ENCODE assay signal across 8 cellular contexts in the genomic region with DNA sequence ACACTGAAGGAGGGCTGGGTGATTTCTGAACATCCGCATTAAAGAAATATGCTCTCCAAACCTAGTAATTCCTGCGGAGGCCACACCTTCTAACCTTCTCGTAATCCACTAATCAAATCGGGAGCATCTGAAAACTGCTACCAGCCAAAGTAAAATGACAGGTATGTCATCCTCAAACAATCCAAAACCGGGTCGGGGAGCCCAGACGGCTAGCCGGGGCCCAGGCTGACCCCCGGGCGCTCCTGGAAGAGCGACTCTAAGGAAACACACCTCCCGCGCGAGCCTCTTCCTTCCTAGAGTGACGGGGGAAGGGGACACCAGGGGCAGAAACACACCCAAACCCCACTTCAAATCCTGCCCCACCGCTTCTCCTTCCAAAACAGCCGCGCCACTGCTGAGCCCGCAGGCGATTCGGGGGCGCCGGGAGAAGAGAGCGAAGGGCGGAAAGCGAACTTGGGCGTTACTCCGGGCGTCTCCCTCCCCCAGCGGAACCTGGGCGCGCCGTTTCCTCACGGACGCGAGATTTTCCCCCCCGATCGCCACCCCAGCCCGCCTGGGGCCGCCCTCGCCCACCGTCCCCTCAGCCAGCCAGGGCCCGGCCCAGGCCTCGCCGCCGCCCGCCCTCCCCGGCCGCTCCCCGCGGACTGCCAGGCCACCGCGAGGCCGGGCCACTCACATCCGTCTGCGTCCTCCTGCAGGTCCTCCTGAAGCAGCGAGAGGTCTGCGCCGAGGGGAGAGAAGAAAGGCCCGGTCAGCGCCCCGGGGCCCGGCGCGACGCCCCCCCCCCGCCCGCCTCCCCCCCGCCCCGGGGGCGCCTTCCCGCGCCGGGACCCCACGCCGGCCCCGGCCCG. TPM values are rescaled to one million over a fixed set of nuclear protein-coding genes. Genes with fewer than 3 reads are reported as not detected.
DNase-seq lines count a peak whose midpoint lies in the region; ATAC-seq and TF ChIP-seq lines count a peak whose summit lies in the region.

No MANE protein-coding gene starts in this region.

- H3K27ac Mint-ChIP-seq in nephron progenitor cell = peak overlapping the region; percentile 97

- under 1% methylated on average over 20 of the region's 78 CpGs for WGBS in suprapubic skin

- peaks cover 3% of the 10 kb centered on the region for H3K27me3 Mint-ChIP-seq in nephron progenitor cell (ENCODE audit: low read depth, poor library complexity)

- POLR2A ChIA-PET in BJ (lab: Charles Lee) = no interaction called here

- H3K4me1 Mint-ChIP-seq in nephron progenitor cell = peaks cover 51% of the 10 kb centered on the region

- peaks cover 53% of the 10 kb centered on the region for H3K4me1 ChIP-seq in suprapubic skin

- no peak for DNase-seq in BJ (ENCODE audit: low read depth)
- peak; percentile 78 for DNase-seq in OCI-M1 (lab: John Stamatoyannopoulos, UW)
- peak; percentile 79 for DNase-seq in activated effector memory CD4-positive, alpha-beta T cell treated with anti-CD3 and anti-CD28 coated beads, Interleukin-2, amount 50 U/mL, for 16 hours
- DNase-seq in foreskin fibroblast = peak in 1 of 2 donors; percentile 75
- peak; percentile 70 for DNase-seq in nephron progenitor cell
- peak; percentile 85 to 87 for DNase-seq in suprapubic skin (ENCODE audit: low spot score in 2 of 2)

- CTCF ChIA-PET in BJ (lab: Yijun Ruan, JAX) = interaction anchor here (2.0 kb wide), 1 partner anchor 47 kb away, joined by 5 read pairs; no protein-coding TSS in a partner anchor

- peak overlapping the region; percentile 99 for H3K27ac ChIP-seq in suprapubic skin

- H3K9me3 ChIP-seq in suprapubic skin = no peaks in the 10 kb centered on the region

- no peak for TF ChIP-seq EP300 in suprapubic skin (IDR thresholded peaks at IDR 0.05)

- TF ChIP-seq CTCF in BJ (IDR thresholded peaks at IDR 0.05; ENCODE audit: insufficient read depth, low read depth, low read length) (no peak), foreskin fibroblast (IDR thresholded peaks at IDR 0.05; ENCODE audit: low read depth, low read length) (no peak), nephron progenitor cell (IDR thresholded peaks at IDR 0.05) (no peak), suprapubic skin (IDR thresholded peaks at IDR 0.05) (no peak)

- TF ChIP-seq POLR2A in suprapubic skin (IDR thresholded peaks at IDR 0.05) = peak in 1 of 2 donors; percentile 8

- peaks cover 28% of the 10 kb centered on the region for H3K36me3 Mint-ChIP-seq in nephron progenitor cell (ENCODE audit: low read depth)

- H3K4me3 ChIP-seq in BJ (ENCODE audit: low read depth, low read length) (peak overlapping the region; percentile 76), foreskin fibroblast (ENCODE audit: low read depth in 1 of 2, low read length in 2 of 2) (peak overlapping the region; percentile 67 to 94), suprapubic skin (peak overlapping the region; percentile 93)

- ATAC-seq in GM19043 (IDR thresholded peaks at IDR 0.05; ENCODE audit: low read depth, unreplicated experiment) (peak; percentile 23), HG03196 (IDR thresholded peaks at IDR 0.05; ENCODE audit: unreplicated experiment) (peak; percentile 33)

- H3K36me3 ChIP-seq in BJ (ENCODE audit: control insufficient read depth, insufficient read depth, low read length) (peaks cover 3% of the 10 kb centered on the region; the same call in 1 of the 2 replicates), suprapubic skin (peaks cover 8% of the 10 kb centered on the region)

- H3K4me3 Mint-ChIP-seq in nephron progenitor cell = peak overlapping the region; percentile 98

- H3K27me3 ChIP-seq in BJ (ENCODE audit: control insufficient read depth, insufficient read depth, low read length) (no peaks in the 10 kb centered on the region), suprapubic skin (no peaks in the 10 kb centered on the region)

- H3K9me3 Mint-ChIP-seq in nephron progenitor cell = no peaks in the 10 kb centered on the region

RNA-seq across cellular contexts. Expression of gene PPP4R1, which starts 0.6 kb away (rescaled TPM):
- 91.4 and 135 TPM in 2 replicates for polyA plus RNA-seq in BJ (2011; rRNA removed)
- 105 and 148 TPM in 2 replicates for polyA minus RNA-seq in BJ (2011; rRNA and poly(A)+ RNA removed)
- total RNA-seq in suprapubic skin = 100 to 1,000 TPM in 3 of 4 donors, 10 to 100 TPM in 1; 82.3 to 153 (median 113) TPM
